Comparison of ENCODE assay signal across 24 cellular contexts in the genomic region with DNA sequence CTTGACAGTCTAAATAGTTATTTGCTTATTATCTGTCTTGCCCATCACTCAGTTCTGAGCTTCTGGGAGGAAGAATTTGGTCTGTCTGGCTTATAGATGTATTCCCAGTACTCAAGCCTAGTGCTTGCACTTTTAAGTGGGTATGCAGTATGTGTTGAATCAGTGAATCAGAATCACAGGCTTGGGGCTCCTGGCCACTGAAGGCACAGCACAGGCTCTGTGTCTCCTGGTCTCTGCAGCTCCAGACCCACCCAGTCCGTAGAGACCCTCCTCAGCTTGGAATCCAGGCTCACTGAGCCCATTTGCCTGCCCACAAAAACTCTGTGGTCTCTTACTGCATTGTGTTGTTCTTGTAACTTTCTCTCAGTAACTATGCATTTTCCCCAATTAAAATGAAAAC.
"Had no signal": no experiment of that assay in that cellular context is flagged by ENCODE, and none has a peak within 500 bp of the region (broad histone marks: within the 10 kb centered on the region; RNA-seq: fewer than 3 reads in every experiment).

No MANE protein-coding gene starts in this region.

- H3K4me2 ChIP-seq: smooth muscle cell had no signal

- H3K4me1 ChIP-seq: gastrocnemius medialis, parathyroid adenoma, suprapubic skin, transverse colon, upper lobe of right lung, uterus had no signal

- H3K27ac ChIP-seq: dorsolateral prefrontal cortex, epithelial cell of prostate, gastrocnemius medialis, parathyroid adenoma, suprapubic skin, transverse colon, upper lobe of right lung, uterus had no signal

- DNase-seq: dorsolateral prefrontal cortex; effector CD4-positive, alpha-beta T cell; foreskin fibroblast; gastrocnemius medialis; immature natural killer cell; natural killer cell; stimulated activated CD4-positive, alpha-beta T cell treated with anti-CD3 and anti-CD28 coated beads, Interleukin-12 subunit alpha, Interleukin-12 subunit beta, amount 100 ng/mL, for 4 hours; stimulated activated CD4-positive, alpha-beta T cell treated with anti-CD3 and anti-CD28 coated beads, Interleukin-1b, Interleukin-23, amount 100 ng/mL, for 48 hours; stimulated activated CD4-positive, alpha-beta T cell treated with anti-CD3 and anti-CD28 coated beads, Interleukin-4, amount 100 ng/mL, for 1 hour; stimulated activated CD8-positive, alpha-beta memory T cell treated with anti-CD3 and anti-CD28 coated beads, Interleukin-4, amount 100 ng/mL, for 48 hours; stimulated activated naive CD4-positive, alpha-beta T cell; stimulated activated naive CD8-positive, alpha-beta T cell treated with anti-CD3 and anti-CD28 coated beads, Interleukin-15, amount 100 ng/mL, for 72 hours; transverse colon; upper lobe of right lung; uterus had no signal

- FAIRE-seq: keratinocyte had no signal

- ATAC-seq: esophagus mucosa; gastrocnemius medialis; left lobe of liver; natural killer cell; sciatic nerve; stimulated activated naive CD8-positive, alpha-beta T cell treated with anti-CD3 and anti-CD28 coated beads, Interleukin-15, amount 100 ng/mL, for 72 hours; upper lobe of right lung had no signal

- H3K4me3 ChIP-seq: dorsolateral prefrontal cortex, gastrocnemius medialis, lung, smooth muscle cell, suprapubic skin, transverse colon, upper lobe of right lung, uterus had no signal

- H2AFZ ChIP-seq: parathyroid adenoma had no signal

- H3K27me3 ChIP-seq: dorsolateral prefrontal cortex, gastrocnemius medialis, suprapubic skin, transverse colon, upper lobe of right lung, uterus had no signal

- H3K79me2 ChIP-seq: parathyroid adenoma had no signal

- H3K36me3 ChIP-seq: gastrocnemius medialis, suprapubic skin, transverse colon, upper lobe of right lung, uterus had no signal

- H3K9ac ChIP-seq: parathyroid adenoma had no signal

- H3K9me3 ChIP-seq: gastrocnemius medialis, suprapubic skin, transverse colon, upper lobe of right lung, uterus had no signal
